In the genomic region with DNA sequence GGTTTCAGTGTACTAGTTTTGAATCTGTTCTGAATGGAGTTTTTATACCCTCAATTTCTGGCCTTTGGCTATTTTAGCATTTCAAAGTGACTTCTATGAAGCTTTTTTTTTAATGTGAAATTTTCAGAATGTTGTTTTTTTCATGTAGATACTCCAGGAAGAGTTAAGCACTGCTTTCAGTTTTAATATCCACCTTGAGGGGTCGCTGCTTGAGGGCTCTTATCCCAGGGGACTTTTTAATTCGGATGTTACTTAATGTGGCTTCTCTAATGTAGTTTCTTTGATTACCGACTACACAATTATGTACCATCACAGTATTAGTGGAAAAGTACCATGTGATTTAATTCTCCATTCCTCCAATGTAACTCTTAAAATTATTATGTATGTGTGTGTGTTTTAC, we compare ENCODE assay signal across 10 cellular contexts. TPM values are rescaled to one million over a fixed set of nuclear protein-coding genes. Genes with fewer than 3 reads are reported as not detected.
A peak's percentile ranks its signal among the peaks of the same experiment; 100 is the strongest.
DNase-seq lines count a peak whose midpoint lies in the region; ATAC-seq and TF ChIP-seq lines count a peak whose summit lies in the region.
"Had no signal": no experiment of that assay in that cellular context is flagged by ENCODE, and none has a peak within 500 bp of the region (broad histone marks: within the 10 kb centered on the region; RNA-seq: fewer than 3 reads in every experiment).

No MANE protein-coding gene starts in this region.

- no peaks in the 10 kb centered on the region for H3K9me3 ChIP-seq in OCI-LY3 (ENCODE audit: insufficient read depth, low read length)
- H3K9me3 ChIP-seq in endocrine pancreas (ENCODE audit: control insufficient read depth, low read length), result no peaks in the 10 kb centered on the region
- H3K9me3 ChIP-seq in parathyroid adenoma (ENCODE audit: control insufficient read depth, low read length), result no peaks in the 10 kb centered on the region

- peaks cover 59% of the 10 kb centered on the region for H3K36me3 Mint-ChIP-seq in activated CD4-positive, alpha-beta T cell treated with anti-CD3 and anti-CD28 coated beads, Interleukin-2, amount 10 ng/mL, durations not matched to agents 7 days and 5 days (ENCODE audit: low read depth)
- peaks cover 48% of the 10 kb centered on the region for H3K36me3 Mint-ChIP-seq in activated T-helper 2 cell treated with anti-CD3 and anti-CD28 coated beads, Interferon-gamma antibody, Interleukin-2, Interleukin-4, amounts not matched to agents 10 μg/mL and 5 μg/mL and 100 μg/mL, durations not matched to agents 14 hours and 24 hours and 36 hours (ENCODE audit: low read depth)

- H3K4me2 ChIP-seq in OCI-LY3 (ENCODE audit: low read length) (0 out of 2 replicates have a peak overlapping the region, but pooled peaks have one; percentile 0), parathyroid adenoma (ENCODE audit: low read length) (no peak overlapping the region)

- intact Hi-C loops in activated T-helper 2 cell treated with anti-CD3 and anti-CD28 coated beads, Interferon-gamma antibody, Interleukin-2, Interleukin-4, amounts not matched to agents 10 μg/mL and 5 μg/mL and 100 μg/mL, durations not matched to agents 14 hours and 24 hours and 36 hours (cut with micrococcal nuclease), result loop anchor here (5.0 kb wide), 1 partner anchor 283 kb away; the partner anchor contains the start of gene KIF20B

- no peak overlapping the region for H3K4me3 ChIP-seq in OCI-LY3 (ENCODE audit: low read length)
- H3K4me3 ChIP-seq in endocrine pancreas (ENCODE audit: control insufficient read depth, insufficient read depth, low read length), result peak overlapping the region; percentile 54
- no peak overlapping the region for H3K4me3 ChIP-seq in parathyroid adenoma (ENCODE audit: low read depth, low read length)

- no peak overlapping the region for H3K9ac ChIP-seq in OCI-LY3 (ENCODE audit: low read length)
- no peak overlapping the region for H3K9ac ChIP-seq in endocrine pancreas (ENCODE audit: control insufficient read depth, insufficient read depth, low read length)
- no peak overlapping the region for H3K9ac ChIP-seq in parathyroid adenoma

- no peak for ATAC-seq in GM18867 (IDR thresholded peaks at IDR 0.05; ENCODE audit: unreplicated experiment)

- peaks cover 42% of the 10 kb centered on the region for H3K4me1 Mint-ChIP-seq in activated CD4-positive, alpha-beta T cell treated with anti-CD3 and anti-CD28 coated beads, Interleukin-2, amount 10 ng/mL, durations not matched to agents 7 days and 5 days
- peaks cover 27% of the 10 kb centered on the region for H3K4me1 Mint-ChIP-seq in activated T-helper 2 cell treated with anti-CD3 and anti-CD28 coated beads, Interferon-gamma antibody, Interleukin-2, Interleukin-4, amounts not matched to agents 10 μg/mL and 5 μg/mL and 100 μg/mL, durations not matched to agents 14 hours and 24 hours and 36 hours (ENCODE audit: low read depth)

- H2AFZ ChIP-seq in OCI-LY3 (ENCODE audit: low read depth, low read length) (no peak overlapping the region), parathyroid adenoma (no peak overlapping the region)

- 0 out of 2 replicates have a peak, but pooled peaks cover 3% of the 10 kb centered on the region for H4K20me1 ChIP-seq in OCI-LY3 (ENCODE audit: insufficient read depth, low read length)

- DNase-seq in activated CD4-positive, alpha-beta T cell treated with anti-CD3 and anti-CD28 coated beads, Interleukin-2, amount 10 ng/mL, durations not matched to agents 7 days and 5 days, result no peak
- no peak for DNase-seq in activated CD4-positive, alpha-beta T cell treated with anti-CD3 and anti-CD28 coated beads, Interleukin-2, amount 50 U/mL, for 4 hours
- DNase-seq in stimulated activated CD4-positive, alpha-beta T cell treated with anti-CD3 and anti-CD28 coated beads, Interleukin-15, amount 100 ng/mL, for 24 hours, result no peak
- DNase-seq in activated T-helper 2 cell treated with anti-CD3 and anti-CD28 coated beads, Interferon-gamma antibody, Interleukin-2, Interleukin-4, amounts not matched to agents 10 μg/mL and 5 μg/mL and 100 μg/mL, durations not matched to agents 14 hours and 24 hours and 36 hours (ENCODE audit: low spot score), result no peak
- DNase-seq: immature natural killer cell, NCI-H226 had no signal

- peak overlapping the region; percentile 32 for H3K27ac Mint-ChIP-seq in activated CD4-positive, alpha-beta T cell treated with anti-CD3 and anti-CD28 coated beads, Interleukin-2, amount 10 ng/mL, durations not matched to agents 7 days and 5 days
- no peak overlapping the region for H3K27ac Mint-ChIP-seq in activated T-helper 2 cell treated with anti-CD3 and anti-CD28 coated beads, Interferon-gamma antibody, Interleukin-2, Interleukin-4, amounts not matched to agents 10 μg/mL and 5 μg/mL and 100 μg/mL, durations not matched to agents 14 hours and 24 hours and 36 hours

- H3K27ac ChIP-seq in OCI-LY3 (ENCODE audit: low read length) (no peak overlapping the region), parathyroid adenoma (no peak overlapping the region)

- no peaks in the 10 kb centered on the region for H3K27me3 ChIP-seq in OCI-LY3 (ENCODE audit: low read depth, low read length)
- no peaks in the 10 kb centered on the region for H3K27me3 ChIP-seq in endocrine pancreas (ENCODE audit: control insufficient read depth, insufficient read depth, low read length)
- H3K27me3 ChIP-seq in parathyroid adenoma (ENCODE audit: control insufficient read depth, insufficient read depth, low read length), result no peaks in the 10 kb centered on the region

- H3K4me3 Mint-ChIP-seq in activated CD4-positive, alpha-beta T cell treated with anti-CD3 and anti-CD28 coated beads, Interleukin-2, amount 10 ng/mL, durations not matched to agents 7 days and 5 days, result peak overlapping the region; percentile 36
- H3K4me3 Mint-ChIP-seq in activated T-helper 2 cell treated with anti-CD3 and anti-CD28 coated beads, Interferon-gamma antibody, Interleukin-2, Interleukin-4, amounts not matched to agents 10 μg/mL and 5 μg/mL and 100 μg/mL, durations not matched to agents 14 hours and 24 hours and 36 hours (ENCODE audit: low read depth), result no peak overlapping the region

- POLR2A ChIA-PET in activated CD4-positive, alpha-beta T cell treated with anti-CD3 and anti-CD28 coated beads, Interleukin-2, amount 10 ng/mL, durations not matched to agents 7 days and 5 days (lab: Charles Lee), result interaction anchor here (0.8 kb wide), 1 partner anchor 28 kb away, joined by 5 read pairs; no protein-coding TSS in a partner anchor

- CTCF ChIA-PET in activated CD4-positive, alpha-beta T cell treated with anti-CD3 and anti-CD28 coated beads, Interleukin-2, amount 10 ng/mL, durations not matched to agents 7 days and 5 days (lab: Charles Lee), result interaction anchor here (1.5 kb wide), 1 partner anchor 36 kb away, joined by 4 read pairs; no protein-coding TSS in a partner anchor

- H3K4me1 ChIP-seq in OCI-LY3 (ENCODE audit: low read length) (peaks cover 11% of the 10 kb centered on the region; the same call in 1 of the 2 replicates), endocrine pancreas (ENCODE audit: control insufficient read depth, insufficient read depth, low read length) (peaks cover 3% of the 10 kb centered on the region), parathyroid adenoma (peaks cover 13% of the 10 kb centered on the region)

- peaks cover 52% of the 10 kb centered on the region for H3K79me2 ChIP-seq in OCI-LY3 (ENCODE audit: low read length)
- H3K79me2 ChIP-seq in parathyroid adenoma, result peaks cover 7% of the 10 kb centered on the region

- peak; percentile 37 for TF ChIP-seq CTCF in OCI-LY3 (IDR thresholded peaks at IDR 0.05; ENCODE audit: low read depth, low read length)
- peak; percentile 28 for TF ChIP-seq CTCF in parathyroid adenoma (IDR thresholded peaks at IDR 0.05)

- H3K36me3 ChIP-seq in OCI-LY3 (replicated peaks; ENCODE audit: low read depth, low read length) (peaks cover 25% of the 10 kb centered on the region), endocrine pancreas (ENCODE audit: control insufficient read depth, insufficient read depth, low read length) (no peaks in the 10 kb centered on the region), parathyroid adenoma (ENCODE audit: control insufficient read depth, insufficient read depth, low read length) (no peaks in the 10 kb centered on the region)

- no peaks in the 10 kb centered on the region for H3K27me3 Mint-ChIP-seq in activated CD4-positive, alpha-beta T cell treated with anti-CD3 and anti-CD28 coated beads, Interleukin-2, amount 10 ng/mL, durations not matched to agents 7 days and 5 days
- H3K27me3 Mint-ChIP-seq in activated T-helper 2 cell treated with anti-CD3 and anti-CD28 coated beads, Interferon-gamma antibody, Interleukin-2, Interleukin-4, amounts not matched to agents 10 μg/mL and 5 μg/mL and 100 μg/mL, durations not matched to agents 14 hours and 24 hours and 36 hours (ENCODE audit: low read depth), result no peaks in the 10 kb centered on the region

- H3K9me3 Mint-ChIP-seq in activated CD4-positive, alpha-beta T cell treated with anti-CD3 and anti-CD28 coated beads, Interleukin-2, amount 10 ng/mL, durations not matched to agents 7 days and 5 days, result no peaks in the 10 kb centered on the region
- no peaks in the 10 kb centered on the region for H3K9me3 Mint-ChIP-seq in activated T-helper 2 cell treated with anti-CD3 and anti-CD28 coated beads, Interferon-gamma antibody, Interleukin-2, Interleukin-4, amounts not matched to agents 10 μg/mL and 5 μg/mL and 100 μg/mL, durations not matched to agents 14 hours and 24 hours and 36 hours
- H3K9me3 Mint-ChIP-seq: immature natural killer cell had no signal

RNA-seq across cellular contexts. Expression of gene IFIT5, which starts 5.2 kb away (rescaled TPM):
- 10 to 100 TPM; 39.6 to 46.3 TPM for total RNA-seq in activated CD4-positive, alpha-beta T cell treated with anti-CD3 and anti-CD28 coated beads, Interleukin-2, amount 10 ng/mL, durations not matched to agents 7 days and 5 days
- 4.4 and 4.8 TPM in 2 replicates for total RNA-seq in activated T-helper 2 cell treated with anti-CD3 and anti-CD28 coated beads, Interferon-gamma antibody, Interleukin-2, Interleukin-4, amounts not matched to agents 10 μg/mL and 5 μg/mL and 100 μg/mL, durations not matched to agents 14 hours and 24 hours and 36 hours

RNA-seq across cellular contexts. Expression of gene IFIT1, which starts 27.1 kb away (rescaled TPM):
- 10 to 100 TPM; 42.9 to 45.0 TPM for total RNA-seq in activated CD4-positive, alpha-beta T cell treated with anti-CD3 and anti-CD28 coated beads, Interleukin-2, amount 10 ng/mL, durations not matched to agents 7 days and 5 days
- 0.09 and 0.32 TPM in 2 replicates for total RNA-seq in activated T-helper 2 cell treated with anti-CD3 and anti-CD28 coated beads, Interferon-gamma antibody, Interleukin-2, Interleukin-4, amounts not matched to agents 10 μg/mL and 5 μg/mL and 100 μg/mL, durations not matched to agents 14 hours and 24 hours and 36 hours

RNA-seq across cellular contexts. Expression of gene IFIT1B, which starts 41.7 kb away (rescaled TPM):
- not detected for total RNA-seq in activated CD4-positive, alpha-beta T cell treated with anti-CD3 and anti-CD28 coated beads, Interleukin-2, amount 10 ng/mL, durations not matched to agents 7 days and 5 days
- not detected in 2 replicates for total RNA-seq in activated T-helper 2 cell treated with anti-CD3 and anti-CD28 coated beads, Interferon-gamma antibody, Interleukin-2, Interleukin-4, amounts not matched to agents 10 μg/mL and 5 μg/mL and 100 μg/mL, durations not matched to agents 14 hours and 24 hours and 36 hours

Comparison
In these comparisons a context has a peak if more than half of its experiments do, and no peak if none do; other contexts are left out.
1. RNA of gene IFIT1, which starts 27.1 kb away (total RNA-seq): 42.9 to 45.0 TPM in activated CD4-positive, alpha-beta T cell treated with anti-CD3 and anti-CD28 coated beads, Interleukin-2, amount 10 ng/mL, durations not matched to agents 7 days and 5 days; 0.09 to 0.32 TPM in activated T-helper 2 cell treated with anti-CD3 and anti-CD28 coated beads, Interferon-gamma antibody, Interleukin-2, Interleukin-4, amounts not matched to agents 10 μg/mL and 5 μg/mL and 100 μg/mL, durations not matched to agents 14 hours and 24 hours and 36 hours; every median in the first group is over 10 times any median in the second.